Comparison of ENCODE assay signal across 13 cellular contexts in genomic region chr10:98374176-98374969, GRCh38. TPM values are rescaled to one million over a fixed set of nuclear protein-coding genes. Genes with fewer than 3 reads are reported as not detected.
DNase-seq lines count a peak whose midpoint lies in the region; ATAC-seq, FAIRE-seq and TF ChIP-seq lines count a peak whose summit lies in the region.
"Had no signal": no experiment of that assay in that cellular context is flagged by ENCODE, and none has a peak within 500 bp of the region (broad histone marks: within the 10 kb centered on the region; RNA-seq: fewer than 3 reads in every experiment).

No MANE protein-coding gene starts in this region.

- H3K27ac ChIP-seq in heart left ventricle = no peak overlapping the region
- no peak overlapping the region for H3K27ac ChIP-seq in right atrium auricular region
- H3K27ac ChIP-seq: C4-2B had no signal

- H3K9me3 ChIP-seq in heart left ventricle = peaks cover 0 to 7% (median 2%) of the 10 kb centered on the region in 12 donors
- peaks cover 0 to 8% of the 10 kb centered on the region in 2 donors for H3K9me3 ChIP-seq in right atrium auricular region

- DNase-seq in heart left ventricle = no peak
- DNase-seq in right atrium auricular region (ENCODE audit: low spot score) = no peak
- DNase-seq in RCC 7860 (ENCODE audit: low spot score) = peak; percentile 48
- DNase-seq in glomerular visceral epithelial cell (ENCODE audit: extremely low spot score) = peak; percentile 52
- peak; percentile 33 for DNase-seq in stromal cell of bone marrow (ENCODE audit: low read depth)
- DNase-seq in GM10266 (ENCODE audit: extremely low spot score) = no peak
- no peak for DNase-seq in NCI-H1048 (lab: John Stamatoyannopoulos, UW)
- no peak for DNase-seq in stimulated activated CD4-positive, alpha-beta T cell treated with anti-CD3 and anti-CD28 coated beads, Interleukin-12 subunit alpha, Interleukin-12 subunit beta, amount 100 ng/mL, for 4 hours
- DNase-seq: activated CD4-positive, CD25-positive, alpha-beta regulatory T cell; activated naive CD8-positive, alpha-beta T cell treated with anti-CD3 and anti-CD28 coated beads, Interleukin-2, amount 10 ng/mL, durations not matched to agents 7 days and 5 days; GOT3; natural killer cell had no signal

- H3K36me3 ChIP-seq in heart left ventricle (peaks cover 0 to 6% (median 0%) of the 10 kb centered on the region in 9 donors), right atrium auricular region (no peaks in the 10 kb centered on the region)

- H3K4me3 ChIP-seq in heart left ventricle = no peak overlapping the region
- no peak overlapping the region for H3K4me3 ChIP-seq in right atrium auricular region

- peak in 3 of 4 donors; percentile 14 to 66 (median 38) for ATAC-seq in heart left ventricle
- ATAC-seq: natural killer cell had no signal

- peak; percentile 73 for FAIRE-seq in RCC 7860 (lab: Jason Lieb, UNC)

- TF ChIP-seq CTCF in heart left ventricle (IDR thresholded peaks at IDR 0.05) = no peak
- no peak for TF ChIP-seq CTCF in right atrium auricular region (IDR thresholded peaks at IDR 0.05)
- no peak for TF ChIP-seq CTCF in GM10266 (IDR thresholded peaks at IDR 0.05; ENCODE audit: control insufficient read depth, insufficient read depth, low read depth, missing control alignments)

- WGBS in heart left ventricle, 4 donors = 48 to 52% (median 50%) methylated on average over 8 of the region's 8 CpGs

- TF ChIP-seq POLR2A in heart left ventricle (IDR thresholded peaks at IDR 0.05) = no peak

- H3K4me1 ChIP-seq in heart left ventricle = peaks cover 0 to 22% (median 8%) of the 10 kb centered on the region in 12 donors
- peaks cover 0 to 7% of the 10 kb centered on the region in 2 donors for H3K4me1 ChIP-seq in right atrium auricular region

- intact Hi-C loops in heart left ventricle (cut with DNase I) = no loop called here

- H3K27me3 ChIP-seq in heart left ventricle (peaks cover 0 to 2% (median 0%) of the 10 kb centered on the region in 9 donors), right atrium auricular region (no peaks in the 10 kb centered on the region)

RNA-seq across cellular contexts. Expression of gene PYROXD2, which starts 40.6 kb away (rescaled TPM):
- total RNA-seq in heart left ventricle (10 to 100 TPM in 5 of 9 donors, 1 to 10 TPM in 4; 5.2 to 22.0 (median 11.1) TPM), right atrium auricular region (1 to 10 TPM; 1.8 to 5.2 TPM)
- 10 to 100 TPM in 1 of 2 donors, 1 to 10 TPM in 1; 4.1 to 13.3 TPM for polyA plus RNA-seq in heart left ventricle

Comparison
In these comparisons a context has a peak if more than half of its experiments do, and no peak if none do; other contexts are left out.
1. DNase-seq: peak in RCC 7860 (single experiment), glomerular visceral epithelial cell (single experiment) and stromal cell of bone marrow (single experiment); none in heart left ventricle (0 of 5), right atrium auricular region (single experiment), GM10266 (single experiment), NCI-H1048 (single experiment) and stimulated activated CD4-positive, alpha-beta T cell treated with anti-CD3 and anti-CD28 coated beads, Interleukin-12 subunit alpha, Interleukin-12 subunit beta, amount 100 ng/mL, for 4 hours (single experiment).